8 cellular contexts compared by ENCODE assay signal in genomic region chr15:76973362-76973743, GRCh38. TPM values are rescaled to one million over a fixed set of nuclear protein-coding genes. Genes with fewer than 3 reads are reported as not detected.
DNase-seq lines count a peak whose midpoint lies in the region; ATAC-seq, FAIRE-seq and TF ChIP-seq lines count a peak whose summit lies in the region.

No MANE protein-coding gene starts in this region.

- ATAC-seq in A549: peak in 1 of 2 experiments; percentile 72; a peak in 3 of 6 replicates
- peak; percentile 73 for ATAC-seq in T-helper 17 cell
- ATAC-seq in K562: peak; percentile 82
- peak; percentile 66 for ATAC-seq in HepG2
- peak; percentile 74 for ATAC-seq in stimulated activated naive CD8-positive, alpha-beta T cell treated with anti-CD3 and anti-CD28 coated beads, Interleukin-15, Interleukin-2, amounts not matched to agents 100 U/mL and 50 U/mL, for 24 hours
- no peak for ATAC-seq in GM19455 (IDR thresholded peaks at IDR 0.05; ENCODE audit: unreplicated experiment)
- ATAC-seq in HG02763 (IDR thresholded peaks at IDR 0.05; ENCODE audit: unreplicated experiment): no peak

- no peak for TF ChIP-seq POLR2A in A549 (IDR thresholded peaks at IDR 0.05; ENCODE audit: low read length)
- TF ChIP-seq POLR2A in K562 (conservative IDR thresholded peaks at IDR 0.05): no peak
- no peak for TF ChIP-seq POLR2A in HepG2 (IDR thresholded peaks at IDR 0.05; ENCODE audit: insufficient read depth in 1 of 2, low read depth in 2 of 2, low read length in 2 of 2)

- no peak overlapping the region for H3K4me2 ChIP-seq in A549
- H3K4me2 ChIP-seq in K562 (ENCODE audit: insufficient read depth, low read length): no peak overlapping the region
- no peak overlapping the region for H3K4me2 ChIP-seq in HepG2 (ENCODE audit: low read depth, low read length)

- BruUV-seq in K562 (replicated peaks; lab: Mats Ljungman, UMichigan) (no TSS peak), HepG2 (replicated peaks; lab: Mats Ljungman, UMichigan) (no TSS peak)

- H3K4me1 ChIP-seq in A549 (no peaks in the 10 kb centered on the region), K562 (replicated peaks in 1 of 2; ENCODE audit: control insufficient read depth in 2 of 2, insufficient read depth in 2 of 2, low read length in 2 of 2) (peaks cover 0 to 3% of the 10 kb centered on the region in 2 experiments; a peak in 1 of 5 replicates), HepG2 (ENCODE audit: insufficient read depth, low read length) (no peaks in the 10 kb centered on the region)

- CTCF ChIA-PET in A549 (lab: Yijun Ruan, JAX): interaction anchor here (0.7 to 2.3 kb wide), 7 partner anchors 9 to 132 kb away, joined by 3 to 11 read pairs (median 3); no protein-coding TSS in a partner anchor
- CTCF ChIA-PET in K562 (lab: Yijun Ruan, JAX; ENCODE audit: low intra/inter-chr PET ratio): no interaction called here
- CTCF ChIA-PET in HepG2 (lab: Yijun Ruan, JAX; ENCODE audit: low intra/inter-chr PET ratio, low total read pairs): no interaction called here

- H3K36me3 Mint-ChIP-seq in T-helper 17 cell (ENCODE audit: low read depth): no peaks in the 10 kb centered on the region

- H3K9ac ChIP-seq in K562 (ENCODE audit: insufficient read depth in 1 of 2, low read depth in 2 of 2, low read length in 2 of 2) (no peak overlapping the region), HepG2 (ENCODE audit: insufficient read depth, low read depth, low read length) (no peak overlapping the region)

- H3K79me2 ChIP-seq in K562 (ENCODE audit: control insufficient read depth, insufficient read depth, low read length): no peaks in the 10 kb centered on the region
- no peaks in the 10 kb centered on the region for H3K79me2 ChIP-seq in HepG2 (ENCODE audit: insufficient read depth, low read length)

- H4K20me1 ChIP-seq in K562 (replicated peaks; ENCODE audit: control insufficient read depth, insufficient read depth, low read length): no peaks in the 10 kb centered on the region; the same call in 1 of the 2 replicates
- no peaks in the 10 kb centered on the region for H4K20me1 ChIP-seq in HepG2 (ENCODE audit: insufficient read depth, low read length)

- DNase-seq in A549 (ENCODE audit: low read depth in 1 of 2, low spot score in 1 of 2) (peak in 1 of 2 experiments; percentile 45), H7 (peak; percentile 91), T-helper 17 cell (peak in 2 of 3 donors; percentile 40 to 60), K562 (ENCODE audit: extremely low read depth in 1 of 4, low spot score in 3 of 4) (peak; percentile 24 to 46 (median 36)), HepG2 (ENCODE audit: low spot score) (peak; percentile 12)
- peak; percentile 80 for DNase-seq in stimulated activated naive CD8-positive, alpha-beta T cell treated with anti-CD3 and anti-CD28 coated beads, Interleukin-15, Interleukin-2, amounts not matched to agents 100 U/mL and 50 U/mL, for 24 hours

- peaks cover 8% of the 10 kb centered on the region for H3K4me1 Mint-ChIP-seq in T-helper 17 cell

- intact Hi-C loops in K562 (cut with micrococcal nuclease): loop anchor here (5.0 kb wide), 1 partner anchor 54 kb away; no protein-coding TSS in a partner anchor
- intact Hi-C loops in HepG2 (cut with micrococcal nuclease; ENCODE audit: unreplicated experiment): no loop called here

- no peak overlapping the region for H2AFZ ChIP-seq in K562 (ENCODE audit: low read depth, low read length)
- H2AFZ ChIP-seq in HepG2 (ENCODE audit: low read length): no peak overlapping the region

- H3K4me3 ChIP-seq in A549 (no peak overlapping the region), H7 (ENCODE audit: insufficient read depth, low read depth, low read length) (no peak overlapping the region), K562 (no peak overlapping the region), HepG2 (replicated peaks in 1 of 3; ENCODE audit: insufficient read depth in 1 of 3, low read depth in 2 of 3, low read length in 3 of 3) (no peak overlapping the region)

- no peaks in the 10 kb centered on the region for H3K36me3 ChIP-seq in H7 (replicated peaks; ENCODE audit: control insufficient read depth, insufficient read depth, low read length)
- H3K36me3 ChIP-seq in K562 (ENCODE audit: control insufficient read depth, insufficient read depth, low read length): no peaks in the 10 kb centered on the region
- no peaks in the 10 kb centered on the region for H3K36me3 ChIP-seq in HepG2 (replicated peaks in 1 of 2; ENCODE audit: control insufficient read depth in 1 of 2, insufficient read depth in 2 of 2, low read length in 2 of 2)

- 40% methylated on average over 4 of the region's 4 CpGs for WGBS in A549 (ENCODE audit: missing lambda C conversion rate)
- 0% methylated on average over 4 of the region's 4 CpGs for WGBS in K562 (ENCODE audit: insufficient coverage, low coverage, missing lambda C conversion rate)
- WGBS in HepG2 (ENCODE audit: low lambda C conversion rate): 14% methylated on average over 1 of the region's 4 CpGs

- H3K27ac Mint-ChIP-seq in T-helper 17 cell: no peak overlapping the region

- POLR2A ChIA-PET in A549 (lab: Yijun Ruan, JAX): no interaction called here
- POLR2A ChIA-PET in K562 (lab: Yijun Ruan, JAX): interaction anchor here (0.6 to 1.1 kb wide), 2 partner anchors 9 to 1080 kb away, joined by 3 read pairs; no protein-coding TSS in a partner anchor
- POLR2A ChIA-PET in HepG2 (lab: Yijun Ruan, JAX): no interaction called here

- H3K27me3 ChIP-seq in H7 (ENCODE audit: control insufficient read depth, insufficient read depth, low read length) (no peaks in the 10 kb centered on the region), K562 (ENCODE audit: control insufficient read depth in 2 of 2, insufficient read depth in 2 of 2, low read length in 2 of 2) (peaks cover 3 to 30% of the 10 kb centered on the region in 2 experiments; a peak in 4 of 5 replicates), HepG2 (ENCODE audit: control insufficient read depth in 1 of 2, insufficient read depth in 2 of 2, low read length in 2 of 2) (peaks cover 2 to 26% of the 10 kb centered on the region in 2 experiments; a peak in 4 of 5 replicates)

- TF ChIP-seq CTCF in A549 (IDR thresholded peaks at IDR 0.05) (peak; percentile 37), K562 (IDR thresholded peaks at IDR 0.05 in 2 of 3, conservative IDR thresholded peaks at IDR 0.05 in 1 of 3; ENCODE audit: insufficient read depth in 2 of 3, low read depth in 1 of 3, low read length in 3 of 3) (peak; percentile 63 to 83 (median 64)), HepG2 (CRISPR knock-in tag; IDR thresholded peaks at IDR 0.05) (peak; percentile 57)

- TF ChIP-seq EP300 in A549 (IDR thresholded peaks at IDR 0.05) (no peak), K562 (IDR thresholded peaks at IDR 0.05; ENCODE audit: low read length) (no peak), HepG2 (IDR thresholded peaks at IDR 0.05; ENCODE audit: low read depth in 2 of 2, low read length in 2 of 2) (no peak), HepG2 (CRISPR knock-in tag; IDR thresholded peaks at IDR 0.05; ENCODE audit: borderline replicate concordance) (no peak)

- in situ Hi-C loops in K562 (cut with MboI): no loop called here
- in situ Hi-C loops in HepG2 (cut with HindIII; ENCODE audit: extremely low pct_ligation_motif_present, low pct_unique_long_range_greater_than_20kb): no loop called here

- FAIRE-seq in A549 (lab: Jason Lieb, UNC) (no peak), K562 (lab: Jason Lieb, UNC) (peak; percentile 65), HepG2 (lab: Jason Lieb, UNC) (no peak)

- no peaks in the 10 kb centered on the region for H3K27me3 Mint-ChIP-seq in T-helper 17 cell

- H3K9me3 ChIP-seq in A549 (0 out of 3 replicates have a peak, but pooled peaks cover 3% of the 10 kb centered on the region), T-helper 17 cell (ENCODE audit: control insufficient read depth, low read length, poor library complexity, severe bottlenecking) (no peaks in the 10 kb centered on the region), K562 (replicated peaks; ENCODE audit: control insufficient read depth, insufficient read depth, low read depth, low read length) (no peaks in the 10 kb centered on the region), HepG2 (ENCODE audit: low read length) (no peaks in the 10 kb centered on the region)

- no peak overlapping the region for H3K4me3 Mint-ChIP-seq in T-helper 17 cell

- H3K9me1 ChIP-seq in K562 (ENCODE audit: control insufficient read depth, insufficient read depth, low read length): no peaks in the 10 kb centered on the region

- TF ChIP-seq RAD21 in A549 (conservative IDR thresholded peaks at IDR 0.05 in 1 of 2, IDR thresholded peaks at IDR 0.05 in 1 of 2) (peak in 1 of 2 experiments; percentile 64; a peak in 3 of 5 replicates), K562 (CRISPR knock-in tag; conservative IDR thresholded peaks at IDR 0.05 in 1 of 2, IDR thresholded peaks at IDR 0.05 in 1 of 2) (peak; percentile 17 to 68; a peak in 2 of 4 replicates), HepG2 (CRISPR knock-in tag; IDR thresholded peaks at IDR 0.05) (no peak)

- H3K27ac ChIP-seq in A549: no peak overlapping the region
- H3K27ac ChIP-seq in K562 (ENCODE audit: extremely low read depth, low read depth, low read length): no peak overlapping the region
- H3K27ac ChIP-seq in HepG2 (ENCODE audit: extremely low read length, insufficient read depth, low read length): no peak overlapping the region

RNA-seq across cellular contexts. Expression of gene PSTPIP1, which starts 21.6 kb away (rescaled TPM):
- polyA plus RNA-seq in A549 (2011; rRNA removed): not detected in 2 replicates
- 0.04 TPM in 1 of 2 replicates, not detected in the other for polyA plus RNA-seq in A549 (2012; cell fraction: cytosol; rRNA removed)
- polyA plus RNA-seq in A549 (2012; cell fraction: nucleus; rRNA removed): 0.12 TPM in 1 of 2 replicates, not detected in the other
- not detected in 3 replicates for polyA plus RNA-seq in A549 (2017; fragmentation: RNase III; extraction: RNeasy Plus Mini Kit Qiagen cat#74134 plus additional on column Dnase treatment)
- polyA minus RNA-seq in A549 (2011; rRNA and poly(A)+ RNA removed): not detected in 2 replicates
- 0.21 and 1.3 TPM in 2 replicates for total RNA-seq in H7 (2014; rRNA removed; shearing (Covaris generic))
- 100 to 1,000 TPM; 115 to 129 TPM for total RNA-seq in T-helper 17 cell
- not detected in 2 replicates for total RNA-seq in K562 (2011; cell fraction: chromatin; rRNA removed; ENCODE audit: low replicate concordance)
- total RNA-seq in K562 (2011; cell fraction: nucleolus; rRNA removed): not detected in 2 replicates
- total RNA-seq in K562 (2011; cell fraction: nucleoplasm; rRNA removed): not detected in 2 replicates
- not detected in 2 replicates for total RNA-seq in K562 (2014; rRNA removed)
- total RNA-seq in K562 (2014; rRNA removed; fragmentation: Illumina TruSeq; extraction: Trizol): not detected in 2 replicates
- not detected in 2 replicates for total RNA-seq in K562 (2015; rRNA removed; fragmentation: Illumina TruSeq; extraction: Trizol)
- 0.58 TPM in 1 of 2 replicates, not detected in the other for total RNA-seq in K562 (2021)
- not detected in 2 replicates for polyA plus RNA-seq in K562 (2011; rRNA removed)
- 0.12 TPM in 1 of 2 replicates, not detected in the other for polyA plus RNA-seq in K562 (2011; cell fraction: cytosol; rRNA removed)
- polyA plus RNA-seq in K562 (2011; cell fraction: nucleus; rRNA removed): 0.11 and 0.15 TPM in 2 replicates
- polyA plus RNA-seq in K562 (2012): not detected in 2 replicates
- polyA plus RNA-seq in K562 (2014; fragmentation: Illumina TruSeq; extraction: Trizol): not detected in 2 replicates
- polyA plus RNA-seq in K562 (2014; fragmentation: Nextera tagmentation; extraction: Ambion mirVana): not detected
- not detected in 2 replicates for polyA plus RNA-seq in K562 (2014; rRNA removed)
- not detected in 2 replicates for polyA minus RNA-seq in K562 (2011; rRNA and poly(A)+ RNA removed)
- polyA minus RNA-seq in K562 (2011; cell fraction: cytosol; rRNA and poly(A)+ RNA removed): not detected in 2 replicates
- not detected in 2 replicates for polyA minus RNA-seq in K562 (2011; cell fraction: nucleus; rRNA and poly(A)+ RNA removed)
- total RNA-seq in HepG2 (2016; rRNA removed; fragmentation: Illumina TruSeq; extraction: Trizol): 8.7 and 9.2 TPM in 2 replicates
- total RNA-seq in HepG2 (2016; cell fraction: cytosol; rRNA removed; fragmentation: Illumina TruSeq; extraction: Trizol; ENCODE audit: low read depth): 5.7 and 10.5 TPM in 2 replicates
- 8.0 and 9.9 TPM in 2 replicates for total RNA-seq in HepG2 (2016; cell fraction: insoluble cytoplasmic fraction; rRNA removed; fragmentation: Illumina TruSeq; extraction: Trizol)
- total RNA-seq in HepG2 (2016; cell fraction: membrane; rRNA removed; fragmentation: Illumina TruSeq; extraction: Trizol): 9.1 and 10.1 TPM in 2 replicates
- 2.9 and 4.0 TPM in 2 replicates for total RNA-seq in HepG2 (2016; cell fraction: nucleus; rRNA removed; fragmentation: Illumina TruSeq; extraction: Trizol)
- 4.4 TPM in 2 replicates for polyA plus RNA-seq in HepG2 (2011; rRNA removed)
- 3.9 and 5.6 TPM in 2 replicates for polyA plus RNA-seq in HepG2 (2011; cell fraction: cytosol; rRNA removed)
- polyA plus RNA-seq in HepG2 (2011; cell fraction: nucleus; rRNA removed): 4.4 and 6.8 TPM in 2 replicates
- 3.9 and 7.4 TPM in 2 replicates for polyA plus RNA-seq in HepG2 (2012)
- polyA plus RNA-seq in HepG2 (2016; cell fraction: cytosol; fragmentation: Illumina TruSeq; extraction: Trizol; ENCODE audit: low read depth): 7.4 and 12.4 TPM in 2 replicates
- 7.8 and 11.1 TPM in 2 replicates for polyA plus RNA-seq in HepG2 (2016; cell fraction: insoluble cytoplasmic fraction; fragmentation: Illumina TruSeq; extraction: Trizol; ENCODE audit: low read depth)
- polyA plus RNA-seq in HepG2 (2016; cell fraction: membrane; fragmentation: Illumina TruSeq; extraction: Trizol; ENCODE audit: low read depth): 9.1 and 13.5 TPM in 2 replicates
- 6.9 and 7.5 TPM in 2 replicates for polyA plus RNA-seq in HepG2 (2016; cell fraction: nucleus; fragmentation: Illumina TruSeq; extraction: Trizol; ENCODE audit: insufficient read depth, low read depth)
- 2.2 TPM in 1 of 2 replicates, not detected in the other for polyA minus RNA-seq in HepG2 (2011; rRNA and poly(A)+ RNA removed; ENCODE audit: low replicate concordance)
- 3.2 TPM in 1 of 2 replicates, not detected in the other for polyA minus RNA-seq in HepG2 (2011; cell fraction: cytosol; rRNA and poly(A)+ RNA removed)
- polyA minus RNA-seq in HepG2 (2011; cell fraction: nucleus; rRNA and poly(A)+ RNA removed): 1.8 and 2.4 TPM in 2 replicates

RNA-seq across cellular contexts. Expression of gene RCN2, which starts 41.8 kb away (rescaled TPM):
- polyA plus RNA-seq in A549 (2011; rRNA removed) (102 and 152 TPM in 2 replicates), A549 (2017; fragmentation: RNase III; extraction: RNeasy Plus Mini Kit Qiagen cat#74134 plus additional on column Dnase treatment) (78.6 to 81.3 TPM (median 81.1 TPM) in 3 replicates), K562 (2011; rRNA removed) (45.7 and 59.8 TPM in 2 replicates), K562 (2014; fragmentation: Illumina TruSeq; extraction: Trizol) (47.4 and 56.3 TPM in 2 replicates), K562 (2014; fragmentation: Nextera tagmentation; extraction: Ambion mirVana) (10 to 100 TPM; 20.9 to 26.3 TPM), K562 (2014; rRNA removed) (63.1 and 63.6 TPM in 2 replicates), HepG2 (2011; rRNA removed) (57.4 and 84.4 TPM in 2 replicates)
- polyA plus RNA-seq in A549 (2012; cell fraction: cytosol; rRNA removed): 43.8 and 52.6 TPM in 2 replicates
- polyA plus RNA-seq in A549 (2012; cell fraction: nucleus; rRNA removed): 15.3 and 16.0 TPM in 2 replicates
- polyA minus RNA-seq in A549 (2011; rRNA and poly(A)+ RNA removed): 9.0 and 10.3 TPM in 2 replicates
- 130 and 158 TPM in 2 replicates for total RNA-seq in H7 (2014; rRNA removed; shearing (Covaris generic))
- total RNA-seq in T-helper 17 cell (10 to 100 TPM; 16.2 to 17.1 TPM), K562 (2014; rRNA removed) (19.5 and 24.0 TPM in 2 replicates), K562 (2014; rRNA removed; fragmentation: Illumina TruSeq; extraction: Trizol) (56.3 and 58.4 TPM in 2 replicates), K562 (2015; rRNA removed; fragmentation: Illumina TruSeq; extraction: Trizol) (48.4 and 52.8 TPM in 2 replicates), K562 (2021) (33.6 and 34.3 TPM in 2 replicates), HepG2 (2016; rRNA removed; fragmentation: Illumina TruSeq; extraction: Trizol) (62.3 and 89.0 TPM in 2 replicates)
- 11.5 and 48.1 TPM in 2 replicates for total RNA-seq in K562 (2011; cell fraction: chromatin; rRNA removed; ENCODE audit: low replicate concordance)
- total RNA-seq in K562 (2011; cell fraction: nucleolus; rRNA removed): 16.4 and 16.5 TPM in 2 replicates
- 29.3 and 45.6 TPM in 2 replicates for total RNA-seq in K562 (2011; cell fraction: nucleoplasm; rRNA removed)
- 10.4 and 17.3 TPM in 2 replicates for polyA plus RNA-seq in K562 (2011; cell fraction: cytosol; rRNA removed)
- 10.6 and 17.8 TPM in 2 replicates for polyA plus RNA-seq in K562 (2011; cell fraction: nucleus; rRNA removed)
- 27.4 and 32.0 TPM in 2 replicates for polyA plus RNA-seq in K562 (2012)
- polyA minus RNA-seq in K562 (2011; rRNA and poly(A)+ RNA removed): 30.4 and 39.1 TPM in 2 replicates
- 10.3 and 12.0 TPM in 2 replicates for polyA minus RNA-seq in K562 (2011; cell fraction: cytosol; rRNA and poly(A)+ RNA removed)
- 6.5 and 10.8 TPM in 2 replicates for polyA minus RNA-seq in K562 (2011; cell fraction: nucleus; rRNA and poly(A)+ RNA removed)
- total RNA-seq in HepG2 (2016; cell fraction: cytosol; rRNA removed; fragmentation: Illumina TruSeq; extraction: Trizol; ENCODE audit: low read depth): 38.4 and 44.7 TPM in 2 replicates
- total RNA-seq in HepG2 (2016; cell fraction: insoluble cytoplasmic fraction; rRNA removed; fragmentation: Illumina TruSeq; extraction: Trizol): 61.6 and 95.0 TPM in 2 replicates
- 74.7 and 94.1 TPM in 2 replicates for total RNA-seq in HepG2 (2016; cell fraction: membrane; rRNA removed; fragmentation: Illumina TruSeq; extraction: Trizol)
- 78.6 and 95.6 TPM in 2 replicates for total RNA-seq in HepG2 (2016; cell fraction: nucleus; rRNA removed; fragmentation: Illumina TruSeq; extraction: Trizol)
- 33.0 and 44.7 TPM in 2 replicates for polyA plus RNA-seq in HepG2 (2011; cell fraction: cytosol; rRNA removed)
- polyA plus RNA-seq in HepG2 (2011; cell fraction: nucleus; rRNA removed): 16.7 and 20.6 TPM in 2 replicates
- 42.9 and 56.2 TPM in 2 replicates for polyA plus RNA-seq in HepG2 (2012)
- polyA plus RNA-seq in HepG2 (2016; cell fraction: cytosol; fragmentation: Illumina TruSeq; extraction: Trizol; ENCODE audit: low read depth): 79.6 and 84.5 TPM in 2 replicates
- polyA plus RNA-seq in HepG2 (2016; cell fraction: insoluble cytoplasmic fraction; fragmentation: Illumina TruSeq; extraction: Trizol; ENCODE audit: low read depth): 90.9 and 101 TPM in 2 replicates
- 107 and 109 TPM in 2 replicates for polyA plus RNA-seq in HepG2 (2016; cell fraction: membrane; fragmentation: Illumina TruSeq; extraction: Trizol; ENCODE audit: low read depth)
- polyA plus RNA-seq in HepG2 (2016; cell fraction: nucleus; fragmentation: Illumina TruSeq; extraction: Trizol; ENCODE audit: insufficient read depth, low read depth): 183 and 188 TPM in 2 replicates
- polyA minus RNA-seq in HepG2 (2011; rRNA and poly(A)+ RNA removed; ENCODE audit: low replicate concordance): 4.9 and 5.6 TPM in 2 replicates
- 27.7 and 30.6 TPM in 2 replicates for polyA minus RNA-seq in HepG2 (2011; cell fraction: cytosol; rRNA and poly(A)+ RNA removed)
- polyA minus RNA-seq in HepG2 (2011; cell fraction: nucleus; rRNA and poly(A)+ RNA removed): 18.3 and 20.5 TPM in 2 replicates

Comparison
In these comparisons a context has a peak if more than half of its experiments do, and no peak if none do; other contexts are left out.
1. ATAC-seq: peak in T-helper 17 cell (single experiment), K562 (single experiment), HepG2 (single experiment) and stimulated activated naive CD8-positive, alpha-beta T cell treated with anti-CD3 and anti-CD28 coated beads, Interleukin-15, Interleukin-2, amounts not matched to agents 100 U/mL and 50 U/mL, for 24 hours (single experiment); none in GM19455 (single experiment) and HG02763 (single experiment).
2. RNA of gene PSTPIP1, which starts 21.6 kb away (total RNA-seq): 115 to 129 TPM in T-helper 17 cell; 2.9 to 10.5 TPM in HepG2, 0.21 to 1.3 TPM in H7 and 0.58 TPM in K562; every median in the first group is over 10 times any median in the second.
3. Peak in every context shown above with its lines, with median percentiles within 50 percentile points of each other: CTCF ChIP-seq.